ENCODE assay signal across 8 cellular contexts in the genomic region with DNA sequence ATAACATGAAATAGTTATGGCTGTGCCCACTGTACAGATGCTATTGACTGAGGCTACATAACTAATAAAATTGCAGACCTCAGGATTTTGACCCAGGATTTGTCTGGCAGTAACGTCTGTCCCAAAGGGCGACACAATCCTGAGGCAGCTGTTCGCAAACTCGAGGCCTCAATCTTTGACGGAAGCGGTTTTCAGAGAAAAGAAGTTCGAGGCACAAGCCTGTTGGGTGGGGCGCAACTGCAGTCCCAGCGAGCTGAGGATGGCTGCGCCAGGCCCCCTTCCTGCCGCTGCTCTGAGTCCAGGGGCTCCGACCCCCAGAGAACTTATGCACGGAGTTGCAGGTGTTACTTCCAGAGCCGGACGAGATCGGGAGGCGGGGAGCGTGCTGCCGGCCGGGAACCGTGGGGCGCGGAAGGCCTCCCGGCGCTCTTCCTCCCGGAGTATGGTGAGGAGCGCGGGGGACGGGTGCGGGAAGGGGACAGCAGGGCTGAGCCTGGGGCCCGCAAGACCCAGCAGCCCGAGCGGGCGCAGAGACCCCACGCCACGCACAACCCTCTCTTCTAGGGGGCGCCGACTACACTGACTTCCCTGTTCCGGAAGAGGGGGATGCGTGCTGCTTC. TPM values are rescaled to one million over a fixed set of nuclear protein-coding genes. Genes with fewer than 3 reads are reported as not detected.
DNase-seq lines count a peak whose midpoint lies in the region; ATAC-seq and TF ChIP-seq lines count a peak whose summit lies in the region.

TSS of gene PARP15 (plus strand) at position 242 of the 620 bp plus-strand sequence. CDS start at position 260, 18 bp downstream.

- POLR2A ChIA-PET in PC-3 (lab: Charles Lee; ENCODE audit: unreplicated experiment), result no interaction called here

- H3K4me2 ChIP-seq in SU-DHL-6 (ENCODE audit: low read depth, low read length, poor library complexity, severe bottlenecking) (peak within 1 kb of the TSS; percentile 8), PC-3 (ENCODE audit: low read length) (no peak within 1 kb of the TSS)

- peak; percentile 14 for DNase-seq in Calu3
- no peak for DNase-seq in central memory CD8-positive, alpha-beta T cell (ENCODE audit: low spot score in 2 of 2)
- DNase-seq in mesothelial cell of epicardium (ENCODE audit: low spot score in 2 of 2, unreplicated experiment in 2 of 2), result no peak
- no peak for DNase-seq in PC-3

- H3K4me1 ChIP-seq in thymus (ENCODE audit: control insufficient read depth, insufficient read depth, low read length) (no peaks in the 10 kb centered on the region), PC-3 (ENCODE audit: insufficient read depth, low read length) (peaks cover 12% of the 10 kb centered on the region)

- H2AFZ ChIP-seq in SU-DHL-6 (ENCODE audit: low read depth, low read length, severe bottlenecking) (no peak within 1 kb of the TSS), PC-3 (ENCODE audit: low read length) (no peak within 1 kb of the TSS)

- H4K20me1 ChIP-seq in SU-DHL-6 (ENCODE audit: low read depth, low read length) (no peaks in the 10 kb centered on the region), PC-3 (ENCODE audit: low read length) (no peaks in the 10 kb centered on the region)

- CTCF ChIA-PET in Calu3 (lab: Charles Lee), result no interaction called here
- CTCF ChIA-PET in PC-3 (lab: Charles Lee), result no interaction called here

- H3K36me3 ChIP-seq in SU-DHL-6 (ENCODE audit: low read length) (no peaks in the 10 kb centered on the region), thymus (ENCODE audit: control insufficient read depth, insufficient read depth) (peaks cover 5% of the 10 kb centered on the region), PC-3 (ENCODE audit: low read depth, low read length) (no peaks in the 10 kb centered on the region)

- H3K4me3 ChIP-seq in SU-DHL-6 (ENCODE audit: insufficient read depth, low read length, poor library complexity, severe bottlenecking), result no peak within 1 kb of the TSS
- H3K4me3 ChIP-seq in thymus (ENCODE audit: low read length), result peak within 1 kb of the TSS; percentile 77
- H3K4me3 ChIP-seq in PC-3 (ENCODE audit: low read length), result no peak within 1 kb of the TSS

- no TSS peak for BruUV-seq in Calu3 (replicated peaks; lab: Mats Ljungman, UMichigan)
- BruUV-seq in PC-3 (replicated peaks; lab: Mats Ljungman, UMichigan), result no TSS peak

- no peaks in the 10 kb centered on the region for H3K27me3 Mint-ChIP-seq in Calu3 (ENCODE audit: unreplicated experiment)
- H3K27me3 Mint-ChIP-seq in central memory CD8-positive, alpha-beta T cell, result no peaks in the 10 kb centered on the region
- H3K27me3 Mint-ChIP-seq in mesothelial cell of epicardium (ENCODE audit: low read depth), result peaks cover 13% of the 10 kb centered on the region

- TF ChIP-seq CTCF in Calu3 (IDR thresholded peaks at IDR 0.05; ENCODE audit: unreplicated experiment) (no peak), SU-DHL-6 (IDR thresholded peaks at IDR 0.05; ENCODE audit: insufficient read depth, low read length, poor library complexity, severe bottlenecking) (no peak), mesothelial cell of epicardium (IDR thresholded peaks at IDR 0.05; ENCODE audit: unreplicated experiment) (no peak), PC-3 (conservative IDR thresholded peaks at IDR 0.05; ENCODE audit: low read depth, low read length) (no peak)

- H3K9me2 ChIP-seq in SU-DHL-6 (replicated peaks; ENCODE audit: insufficient read depth, low read length) (no peaks in the 10 kb centered on the region), PC-3 (replicated peaks; ENCODE audit: low read length) (no peaks in the 10 kb centered on the region)

- H3K9me3 Mint-ChIP-seq in Calu3 (ENCODE audit: low read depth, unreplicated experiment), result peaks cover 7% of the 10 kb centered on the region
- peaks cover 12% of the 10 kb centered on the region for H3K9me3 Mint-ChIP-seq in central memory CD8-positive, alpha-beta T cell
- peaks cover 13% of the 10 kb centered on the region for H3K9me3 Mint-ChIP-seq in mesothelial cell of epicardium

- H3F3A ChIP-seq in SU-DHL-6 (ENCODE audit: insufficient read depth) (no peaks in the 10 kb centered on the region), PC-3 (ENCODE audit: low read length, unreplicated experiment) (peaks cover 6% of the 10 kb centered on the region)

- H3K79me2 ChIP-seq in SU-DHL-6 (ENCODE audit: insufficient read depth, low read length), result no peaks in the 10 kb centered on the region
- no peaks in the 10 kb centered on the region for H3K79me2 ChIP-seq in PC-3 (ENCODE audit: low read length)

- H3K27me3 ChIP-seq in SU-DHL-6 (ENCODE audit: low read length) (no peaks in the 10 kb centered on the region), thymus (ENCODE audit: control insufficient read depth, insufficient read depth) (no peaks in the 10 kb centered on the region), PC-3 (ENCODE audit: low read length) (no peaks in the 10 kb centered on the region)

- H3K27ac Mint-ChIP-seq in Calu3 (ENCODE audit: unreplicated experiment), result no peak within 1 kb of the TSS
- peak within 1 kb of the TSS; percentile 97 for H3K27ac Mint-ChIP-seq in central memory CD8-positive, alpha-beta T cell (ENCODE audit: low read depth)
- H3K27ac Mint-ChIP-seq in mesothelial cell of epicardium, result no peak within 1 kb of the TSS

- H3K36me3 Mint-ChIP-seq in Calu3 (ENCODE audit: insufficient read depth, unreplicated experiment), result peaks cover 24% of the 10 kb centered on the region
- peaks cover 13% of the 10 kb centered on the region for H3K36me3 Mint-ChIP-seq in central memory CD8-positive, alpha-beta T cell (ENCODE audit: insufficient read depth)
- H3K36me3 Mint-ChIP-seq in mesothelial cell of epicardium, result peaks cover 13% of the 10 kb centered on the region

- peaks cover 13% of the 10 kb centered on the region for H3K4me1 Mint-ChIP-seq in Calu3 (ENCODE audit: low read depth, unreplicated experiment)
- peaks cover 53% of the 10 kb centered on the region for H3K4me1 Mint-ChIP-seq in central memory CD8-positive, alpha-beta T cell
- peaks cover 5% of the 10 kb centered on the region for H3K4me1 Mint-ChIP-seq in mesothelial cell of epicardium

- intact Hi-C loops in Calu3 (cut with micrococcal nuclease; ENCODE audit: unreplicated experiment), result no loop called here
- intact Hi-C loops in PC-3 (cut with micrococcal nuclease), result no loop called here

- H3K9me3 ChIP-seq in SU-DHL-6 (ENCODE audit: insufficient read depth, low read length) (peaks cover 13% of the 10 kb centered on the region; the same call in 1 of the 2 replicates), thymus (ENCODE audit: control insufficient read depth) (no peaks in the 10 kb centered on the region), PC-3 (ENCODE audit: low read length) (peaks cover 14% of the 10 kb centered on the region)

- WGBS in thymus, result under 1% methylated on average over 40 of the region's 40 CpGs

- H3K9ac ChIP-seq in SU-DHL-6 (ENCODE audit: low read length), result no peak within 1 kb of the TSS
- H3K9ac ChIP-seq in PC-3 (ENCODE audit: low read length), result no peak within 1 kb of the TSS

- H3K27ac ChIP-seq in SU-DHL-6 (ENCODE audit: low read depth, low read length) (no peak within 1 kb of the TSS), thymus (ENCODE audit: low read depth) (peak within 1 kb of the TSS; percentile 75), PC-3 (ENCODE audit: low read length) (no peak within 1 kb of the TSS)

- H3K4me3 Mint-ChIP-seq in Calu3 (ENCODE audit: low read depth, unreplicated experiment), result peak within 1 kb of the TSS; percentile 69
- peak within 1 kb of the TSS; percentile 97 for H3K4me3 Mint-ChIP-seq in central memory CD8-positive, alpha-beta T cell
- peak within 1 kb of the TSS; percentile 69 for H3K4me3 Mint-ChIP-seq in mesothelial cell of epicardium

- ATAC-seq in central memory CD8-positive, alpha-beta T cell (replicated peaks; ENCODE audit: extremely low read depth, poor library complexity, severe bottlenecking), result peak; percentile 61
- ATAC-seq in HG02571 (IDR thresholded peaks at IDR 0.05; ENCODE audit: unreplicated experiment), result no peak
- ATAC-seq in PC-3, result no peak
- no peak for ATAC-seq in GM21423 (IDR thresholded peaks at IDR 0.05; ENCODE audit: unreplicated experiment)

RNA-seq across cellular contexts. Expression of gene PARP15, which starts in this region (rescaled TPM):
- 3.4 and 3.6 TPM in 2 replicates for total RNA-seq in Calu3 (2022)
- 0.20 to 0.27 TPM (median 0.22 TPM) in 3 replicates for total RNA-seq in mesothelial cell of epicardium
- 15.7 TPM for polyA plus RNA-seq in thymus
- not detected in 2 replicates for total RNA-seq in PC-3 (2014; rRNA removed)
